In the genomic region with DNA sequence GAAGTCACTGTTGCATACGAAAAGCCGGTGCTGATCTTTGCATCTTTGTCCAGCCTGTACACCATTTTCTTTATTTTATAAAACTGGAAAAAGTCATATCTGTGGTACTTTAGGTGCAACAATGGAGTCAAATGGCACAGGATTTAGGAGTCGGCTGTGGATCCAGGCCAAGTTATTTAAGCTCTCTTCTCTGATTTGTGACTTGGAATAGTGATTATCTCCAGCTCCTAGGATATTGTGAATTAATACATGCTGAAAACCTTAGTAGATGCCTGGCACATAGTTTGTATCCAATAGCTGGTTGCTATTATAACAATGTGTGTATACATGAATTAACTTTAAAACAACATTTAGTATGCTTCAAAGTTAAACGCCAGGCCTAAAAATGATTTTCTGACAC, we compare ENCODE assay signal across 39 cellular contexts. TPM values are rescaled to one million over a fixed set of nuclear protein-coding genes. Genes with fewer than 3 reads are reported as not detected.
"Had no signal": no experiment of that assay in that cellular context is flagged by ENCODE, and none has a peak within 500 bp of the region (broad histone marks: within the 10 kb centered on the region; RNA-seq: fewer than 3 reads in every experiment).

No MANE protein-coding gene starts in this region.

- FAIRE-seq: astrocyte, bronchial epithelial cell, colon had no signal

- H3K4me3 ChIP-seq: adrenal gland, ascending aorta, body of pancreas, breast epithelium, cardiac muscle cell had no signal

- H3K27me3 ChIP-seq: adrenal gland, ascending aorta, body of pancreas, brain microvascular endothelial cell, breast epithelium, cardiac muscle cell had no signal

- DNase-seq: activated effector memory CD4-positive, alpha-beta T cell treated with anti-CD3 and anti-CD28 coated beads, Interleukin-2, amount 50 U/mL, for 16 hours; activated effector memory CD4-positive, alpha-beta T cell treated with Interleukin-2 at 50 U/mL for 16 hours; activated gamma-delta T cell; activated gamma-delta T cell treated with Interleukin-2 at 50 U/mL for 16 hours; activated naive CD4-positive, alpha-beta T cell; activated naive CD4-positive, alpha-beta T cell treated with anti-CD3 and anti-CD28 coated beads for 36 hours; activated naive CD4-positive, alpha-beta T cell treated with anti-CD3 and anti-CD28 coated beads, Interleukin-2, amount 10 ng/mL, durations not matched to agents 7 days and 5 days; activated naive CD4-positive, alpha-beta T cell treated with anti-CD3 and anti-CD28 coated beads, Interleukin-2, amount 50 U/mL, for 16 hours; activated naive CD4-positive, alpha-beta T cell treated with Interleukin-2 at 50 U/mL for 16 hours; activated naive CD8-positive, alpha-beta T cell treated with anti-CD3 and anti-CD28 coated beads for 36 hours; activated naive CD8-positive, alpha-beta T cell treated with anti-CD3 and anti-CD28 coated beads, Interleukin-2, amount 10 ng/mL, durations not matched to agents 7 days and 5 days; activated naive CD8-positive, alpha-beta T cell treated with anti-CD3 and anti-CD28 coated beads, Interleukin-2, amount 50 U/mL, for 24 hours; activated T-cell treated with anti-CD3 and anti-CD28 coated beads, Interleukin-2, amount 50 U/mL, for 4 hours; activated T-cell treated with anti-CD3 and anti-CD28 coated beads, Interleukin-2, amount 50 U/mL, for 48 hours; activated T-cell treated with anti-CD3 and anti-CD28 coated beads, Interleukin-2, amount 50 U/mL, for 72 hours; adrenal gland; amniotic stem cell; amygdala; anterior cingulate cortex; aorta; body of pancreas; brain microvascular endothelial cell; caudate nucleus; central memory CD4-positive, alpha-beta T cell; cerebellar nuclear complex had no signal

- H3K27ac ChIP-seq: adrenal gland, ascending aorta, body of pancreas, brain microvascular endothelial cell, breast epithelium, cardiac muscle cell had no signal

- H3K4me1 ChIP-seq: adrenal gland, ascending aorta, body of pancreas, breast epithelium had no signal

- H3K9me3 ChIP-seq: ascending aorta, body of pancreas, breast epithelium had no signal

- H3K36me3 ChIP-seq: adrenal gland, ascending aorta, brain microvascular endothelial cell, breast epithelium, cardiac muscle cell had no signal

- ATAC-seq: activated naive CD4-positive, alpha-beta T cell treated with anti-CD3 and anti-CD28 coated beads, Interleukin-2, amount 50 U/mL, for 72 hours; activated naive CD8-positive, alpha-beta T cell treated with anti-CD3 and anti-CD28 coated beads, Interleukin-2, amount 50 U/mL, for 24 hours; activated T-cell treated with anti-CD3 and anti-CD28 coated beads, Interleukin-2, amount 50 U/mL, for 4 hours; activated T-cell treated with anti-CD3 and anti-CD28 coated beads, Interleukin-2, amount 50 U/mL, for 72 hours; activated T-helper 17 cell treated with anti-CD3 and anti-CD28 coated beads, Interleukin-2, amount 50 U/mL, for 72 hours; body of pancreas had no signal

RNA-seq across cellular contexts. Expression of a gene that starts 6.2 kb away (rescaled TPM):
- total RNA-seq: activated naive CD4-positive, alpha-beta T cell treated with anti-CD3 and anti-CD28 coated beads for 36 hours; activated naive CD4-positive, alpha-beta T cell treated with anti-CD3 and anti-CD28 coated beads, Interleukin-2, amount 50 U/mL, for 72 hours; activated naive CD8-positive, alpha-beta T cell treated with anti-CD3 and anti-CD28 coated beads for 36 hours; activated naive CD8-positive, alpha-beta T cell treated with anti-CD3 and anti-CD28 coated beads, Interleukin-2, amount 10 ng/mL, durations not matched to agents 7 days and 5 days; activated T-cell treated with anti-CD3 and anti-CD28 coated beads, Interleukin-2, amount 50 U/mL, for 4 hours; activated T-cell treated with anti-CD3 and anti-CD28 coated beads, Interleukin-2, amount 50 U/mL, for 72 hours; activated T-helper 1 cell treated with anti-CD3 and anti-CD28 coated beads, Interleukin-12 subunit alpha, Interleukin-12 subunit beta, Interleukin-2, Interleukin-4 antibody, amounts not matched to agents 30 ng/mL and 10 ng/mL and 1 ng/mL, durations not matched to agents 14 hours and 24 hours and 36 hours; activated T-helper 17 cell treated with anti-CD3 and anti-CD28 coated beads, Interleukin-2, amount 50 U/mL, for 72 hours; activated T-helper 2 cell treated with anti-CD3 and anti-CD28 coated beads, Interferon-gamma antibody, Interleukin-2, Interleukin-4, amounts not matched to agents 10 μg/mL and 5 μg/mL and 100 μg/mL, durations not matched to agents 14 hours and 24 hours and 36 hours; adrenal gland; aorta; ascending aorta; astrocyte; body of pancreas; breast epithelium; bronchial epithelial cell; cardiac muscle cell; cardiac septum; cerebellum; chondrocyte had no signal
- polyA plus RNA-seq: adipose tissue, adrenal gland, aorta, cardiac muscle cell had no signal

RNA-seq across cellular contexts. Expression of a gene that starts 43.6 kb away (rescaled TPM):
- total RNA-seq: activated naive CD4-positive, alpha-beta T cell treated with anti-CD3 and anti-CD28 coated beads for 36 hours; activated naive CD4-positive, alpha-beta T cell treated with anti-CD3 and anti-CD28 coated beads, Interleukin-2, amount 50 U/mL, for 72 hours; activated naive CD8-positive, alpha-beta T cell treated with anti-CD3 and anti-CD28 coated beads for 36 hours; activated naive CD8-positive, alpha-beta T cell treated with anti-CD3 and anti-CD28 coated beads, Interleukin-2, amount 10 ng/mL, durations not matched to agents 7 days and 5 days; activated T-cell treated with anti-CD3 and anti-CD28 coated beads, Interleukin-2, amount 50 U/mL, for 4 hours; activated T-cell treated with anti-CD3 and anti-CD28 coated beads, Interleukin-2, amount 50 U/mL, for 72 hours; activated T-helper 1 cell treated with anti-CD3 and anti-CD28 coated beads, Interleukin-12 subunit alpha, Interleukin-12 subunit beta, Interleukin-2, Interleukin-4 antibody, amounts not matched to agents 30 ng/mL and 10 ng/mL and 1 ng/mL, durations not matched to agents 14 hours and 24 hours and 36 hours; activated T-helper 17 cell treated with anti-CD3 and anti-CD28 coated beads, Interleukin-2, amount 50 U/mL, for 72 hours; activated T-helper 2 cell treated with anti-CD3 and anti-CD28 coated beads, Interferon-gamma antibody, Interleukin-2, Interleukin-4, amounts not matched to agents 10 μg/mL and 5 μg/mL and 100 μg/mL, durations not matched to agents 14 hours and 24 hours and 36 hours; aorta; ascending aorta; body of pancreas; breast epithelium; bronchial epithelial cell; cardiac muscle cell; cardiac septum; cerebellum; chondrocyte had no signal
- polyA plus RNA-seq: adrenal gland, cardiac muscle cell had no signal
